Comparison of ENCODE assay signal across 1 cellular context in genomic region chrX:32421266-32421665, GRCh38.
TF ChIP-seq lines count a peak whose summit lies in the region.

No MANE protein-coding gene starts in this region.

TF ChIP-seq in WTC11, 78 proteins besides CTCF, POLR2A, EP300 and RAD21 (continued from another document):
- no peak for TF ChIP-seq ATF6 (CRISPR knock-in tag; IDR thresholded peaks at IDR 0.05)
- no peak for TF ChIP-seq ZSCAN18 (CRISPR knock-in tag; IDR thresholded peaks at IDR 0.05)
- TF ChIP-seq IRF2 (CRISPR knock-in tag; IDR thresholded peaks at IDR 0.05; ENCODE audit: borderline replicate concordance, low read depth): no peak
- no peak for TF ChIP-seq MXD4 (CRISPR knock-in tag; IDR thresholded peaks at IDR 0.05; ENCODE audit: borderline replicate concordance)
- TF ChIP-seq NFE2L1 (CRISPR knock-in tag; IDR thresholded peaks at IDR 0.05): no peak
- no peak for TF ChIP-seq OVOL2 (CRISPR knock-in tag; IDR thresholded peaks at IDR 0.05; ENCODE audit: borderline replicate concordance)
